ENCODE assay signal across 25 cellular contexts in the genomic region with DNA sequence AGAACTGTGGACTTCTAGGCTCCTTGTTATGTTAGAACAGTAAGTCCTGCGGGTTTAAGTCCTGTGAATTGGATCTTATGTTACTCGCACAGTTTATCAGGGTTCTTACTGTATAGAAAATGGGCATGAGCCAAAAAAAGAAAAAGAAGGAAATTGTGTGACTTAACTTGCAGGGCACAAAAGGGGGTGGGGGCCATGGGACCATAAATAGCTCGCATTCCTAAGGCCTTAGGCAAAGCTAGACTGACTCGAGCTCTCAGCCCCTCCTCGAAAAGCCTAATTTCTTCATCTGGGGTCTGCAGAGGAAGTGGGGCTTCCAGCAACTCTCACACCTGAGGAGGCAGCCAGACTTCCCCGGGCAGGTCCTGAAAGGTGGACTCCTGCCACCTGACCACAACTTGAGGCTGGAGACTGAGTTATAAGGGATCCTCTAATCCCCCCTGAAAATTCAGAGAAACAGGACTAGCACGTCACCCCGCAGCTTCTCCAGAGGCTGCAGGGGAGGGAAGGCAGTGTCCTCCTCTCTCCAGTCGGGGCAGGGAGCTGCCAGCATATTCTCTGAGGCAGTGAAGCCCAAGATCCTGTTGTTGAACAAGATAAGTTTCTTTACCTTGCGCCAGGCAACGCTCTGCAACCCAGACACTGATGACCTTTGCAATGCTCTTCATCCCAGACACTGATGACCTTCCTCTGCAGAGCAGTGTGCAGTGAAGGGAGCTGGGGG.
DNase-seq lines count a peak whose midpoint lies in the region; ATAC-seq, FAIRE-seq and TF ChIP-seq lines count a peak whose summit lies in the region.
"Had no signal": no experiment of that assay in that cellular context is flagged by ENCODE, and none has a peak within 500 bp of the region (broad histone marks: within the 10 kb centered on the region; RNA-seq: fewer than 3 reads in every experiment).

No MANE protein-coding gene starts in this region.

- H2AFZ ChIP-seq in ACC112 (ENCODE audit: low read length, unreplicated experiment) (peak overlapping the region; percentile 46), endothelial cell of umbilical vein (ENCODE audit: low read depth, low read length) (peak overlapping the region; percentile 32)

- BruUV-seq in endothelial cell of umbilical vein (replicated peaks; lab: Mats Ljungman, UMichigan) = no TSS peak

- TF ChIP-seq POLR2A in endothelial cell of umbilical vein (IDR thresholded peaks at IDR 0.05; ENCODE audit: low read depth, low read length) = no peak

- H3K27me3 Mint-ChIP-seq in nephron progenitor cell (ENCODE audit: low read depth, poor library complexity) = no peaks in the 10 kb centered on the region

- TF ChIP-seq CTCF in endothelial cell of umbilical vein (IDR thresholded peaks at IDR 0.05; ENCODE audit: extremely low read depth in 1 of 2, insufficient read depth in 1 of 2, low read depth in 1 of 2, low read length in 2 of 2) (no peak), nephron progenitor cell (IDR thresholded peaks at IDR 0.05) (no peak)

- ATAC-seq in HG03439 (IDR thresholded peaks at IDR 0.05; ENCODE audit: unreplicated experiment) (no peak), GM18519 (IDR thresholded peaks at IDR 0.05; ENCODE audit: low FRiP score, unreplicated experiment) (no peak), left lobe of liver (no peak)
- ATAC-seq: T-helper 17 cell had no signal

- peak overlapping the region; percentile 32 for H3K9ac ChIP-seq in HUES6 (ENCODE audit: low read length)
- peak overlapping the region; percentile 22 for H3K9ac ChIP-seq in endothelial cell of umbilical vein (replicated peaks; ENCODE audit: extremely low read depth, insufficient read depth, low read length)
- H3K9ac ChIP-seq: KMS-11 had no signal

- H3K27ac ChIP-seq in ACC112 (ENCODE audit: low read depth, low read length) (no peak overlapping the region), HUES6 (ENCODE audit: low read depth, low read length) (peak overlapping the region; percentile 35; the same call in 1 of the 2 replicates), endothelial cell of umbilical vein (ENCODE audit: insufficient read depth, low read depth, low read length) (peak overlapping the region; percentile 32)
- H3K27ac ChIP-seq: adrenal gland, breast epithelium, KMS-11, uterus, WERI-Rb-1 had no signal

- no peaks in the 10 kb centered on the region for H3K27me3 ChIP-seq in ACC112 (ENCODE audit: insufficient read depth, low read length)
- H3K27me3 ChIP-seq in HUES6 (ENCODE audit: control insufficient read depth, insufficient read depth, low read length) = no peaks in the 10 kb centered on the region
- no peaks in the 10 kb centered on the region for H3K27me3 ChIP-seq in endothelial cell of umbilical vein (ENCODE audit: control insufficient read depth in 2 of 2, insufficient read depth in 2 of 2, low read length in 2 of 2)
- H3K27me3 ChIP-seq: adrenal gland, breast epithelium, uterus had no signal

- dilution Hi-C loops in endothelial cell of umbilical vein (cut with MboI; ENCODE audit: extremely low pct_ligation_motif_present, low sequenced_read_pairs) = no loop called here

- H3K4me3 ChIP-seq in ACC112 (ENCODE audit: low read depth, low read length) = no peak overlapping the region
- H3K4me3 ChIP-seq in HUES6 (ENCODE audit: low read depth, low read length) = no peak overlapping the region; the same call in 1 of the 2 replicates
- no peak overlapping the region for H3K4me3 ChIP-seq in endothelial cell of umbilical vein (replicated peaks in 1 of 3; ENCODE audit: insufficient read depth in 1 of 3, low read depth in 1 of 3, low read length in 3 of 3)
- H3K4me3 ChIP-seq: adrenal gland, breast epithelium, uterus had no signal

- H3K36me3 ChIP-seq in ACC112 (ENCODE audit: insufficient read depth, low read length) = no peaks in the 10 kb centered on the region
- no peaks in the 10 kb centered on the region for H3K36me3 ChIP-seq in HUES6 (ENCODE audit: control insufficient read depth, insufficient read depth, low read length)
- no peaks in the 10 kb centered on the region for H3K36me3 ChIP-seq in endothelial cell of umbilical vein (ENCODE audit: control insufficient read depth in 2 of 2, extremely low read depth in 1 of 2, insufficient read depth in 2 of 2, low read length in 2 of 2)
- H3K36me3 ChIP-seq: adrenal gland, breast epithelium, uterus, WERI-Rb-1 had no signal

- POLR2A ChIA-PET in endothelial cell of umbilical vein (lab: Charles Lee) = no interaction called here

- peaks cover 2% of the 10 kb centered on the region; the same call in 1 of the 2 replicates for H3K9me3 ChIP-seq in HUES6 (ENCODE audit: control insufficient read depth, insufficient read depth, low read depth, low read length)
- no peaks in the 10 kb centered on the region for H3K9me3 ChIP-seq in endothelial cell of umbilical vein (replicated peaks; ENCODE audit: control insufficient read depth, insufficient read depth, low read length)
- H3K9me3 ChIP-seq: adrenal gland, breast epithelium, uterus had no signal

- intact Hi-C loops in endothelial cell of umbilical vein (cut with micrococcal nuclease) = no loop called here

- FAIRE-seq in endothelial cell of umbilical vein (lab: Jason Lieb, UNC) = no peak
- FAIRE-seq: A204.1, D721Med, frontal cortex had no signal

- no peaks in the 10 kb centered on the region for H4K20me1 ChIP-seq in endothelial cell of umbilical vein (replicated peaks; ENCODE audit: control insufficient read depth, extremely low read depth, insufficient read depth, low read length)

- H3K4me3 Mint-ChIP-seq in nephron progenitor cell = no peak overlapping the region
- H3K4me3 Mint-ChIP-seq: T-helper 17 cell had no signal

- peak overlapping the region; percentile 72 for H3K27ac Mint-ChIP-seq in nephron progenitor cell
- H3K27ac Mint-ChIP-seq: T-helper 17 cell had no signal

- H3K79me2 ChIP-seq in ACC112 (ENCODE audit: control insufficient read depth, insufficient read depth, low read length, unreplicated experiment) (no peaks in the 10 kb centered on the region), endothelial cell of umbilical vein (ENCODE audit: control insufficient read depth, insufficient read depth, low read length) (no peaks in the 10 kb centered on the region)

- DNase-seq in endothelial cell of umbilical vein (ENCODE audit: low read depth, low spot score) (peak; percentile 36), nephron progenitor cell (peak; percentile 22), left lobe of liver (ENCODE audit: low spot score) (no peak)
- no peak for DNase-seq in stimulated activated CD8-positive, alpha-beta memory T cell treated with anti-CD3 and anti-CD28 coated beads, Interleukin-4, amount 100 ng/mL, for 48 hours
- DNase-seq: activated CD4-positive, alpha-beta T cell treated with anti-CD3 and anti-CD28 coated beads, Interleukin-2, amount 50 U/mL, for 4 hours; activated gamma-delta T cell treated with Interleukin-2 at 50 U/mL for 16 hours; adrenal gland; cortex of kidney; hypothalamus; kidney glomerular epithelial cell; NCI-H1694 treated with DMSO at 0.1 percent for 48 hours; retina; SHP77; T-helper 17 cell; uterus; WERI-Rb-1 had no signal

- no peaks in the 10 kb centered on the region for H3K9me1 ChIP-seq in endothelial cell of umbilical vein (replicated peaks; ENCODE audit: control insufficient read depth, extremely low read depth, insufficient read depth, low read length)

- H3K4me1 Mint-ChIP-seq in nephron progenitor cell = peaks cover 37% of the 10 kb centered on the region
- H3K4me1 Mint-ChIP-seq: T-helper 17 cell had no signal

- no peak overlapping the region for H3K4me2 ChIP-seq in endothelial cell of umbilical vein (ENCODE audit: insufficient read depth, low read length)
- H3K4me2 ChIP-seq: KMS-11 had no signal

- CTCF ChIA-PET in endothelial cell of umbilical vein (lab: Charles Lee) = interaction anchor here (1.0 to 2.6 kb wide), 2 partner anchors 22 to 54 kb away, joined by 3 to 9 read pairs; no protein-coding TSS in a partner anchor

- peaks cover 6% of the 10 kb centered on the region for H3K9me3 Mint-ChIP-seq in nephron progenitor cell

- H3K4me1 ChIP-seq in ACC112 (ENCODE audit: control insufficient read depth, insufficient read depth, low read length, unreplicated experiment) (peaks cover 16% of the 10 kb centered on the region), HUES6 (ENCODE audit: control insufficient read depth, insufficient read depth, low read length) (peaks cover 31% of the 10 kb centered on the region), endothelial cell of umbilical vein (ENCODE audit: control insufficient read depth, extremely low read depth, insufficient read depth, low read length) (peaks cover 11% of the 10 kb centered on the region)
- H3K4me1 ChIP-seq: adrenal gland, breast epithelium, uterus had no signal

- H3K36me3 Mint-ChIP-seq in nephron progenitor cell (ENCODE audit: low read depth) = peaks cover 5% of the 10 kb centered on the region

TF ChIP-seq in endothelial cell of umbilical vein, 7 proteins besides CTCF, POLR2A, EP300 and RAD21:
- TF ChIP-seq JUN (IDR thresholded peaks at IDR 0.05; ENCODE audit: borderline replicate concordance, insufficient read depth, insufficient read length, low read depth) (no peak), FOS (IDR thresholded peaks at IDR 0.05; ENCODE audit: borderline replicate concordance, insufficient read depth, low read length) (no peak), EZH2 (IDR thresholded peaks at IDR 0.05; ENCODE audit: borderline replicate concordance, low read depth, low read length, severe bottlenecking) (no peak), MYC (IDR thresholded peaks at IDR 0.05; ENCODE audit: low read depth, low read length) (no peak), GATA2 (IDR thresholded peaks at IDR 0.05; ENCODE audit: insufficient read depth, insufficient read length, low read depth, low read length) (no peak), POLR2AphosphoS5 (IDR thresholded peaks at IDR 0.05; ENCODE audit: insufficient read depth, low read depth, low read length) (no peak)
- TF ChIP-seq, protein P1, sequence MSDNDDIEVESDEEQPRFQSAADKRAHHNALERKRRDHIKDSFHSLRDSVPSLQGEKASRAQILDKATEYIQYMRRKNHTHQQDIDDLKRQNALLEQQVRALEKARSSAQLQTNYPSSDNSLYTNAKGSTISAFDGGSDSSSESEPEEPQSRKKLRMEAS (IDR thresholded peaks at IDR 0.05; ENCODE audit: insufficient read depth, insufficient read length) = no peak
TF ChIP-seq in endothelial cell of umbilical vein: peak in this region for 0.

Comparison
In these comparisons a context has a peak if more than half of its experiments do, and no peak if none do; other contexts are left out.
1. DNase-seq: peak in endothelial cell of umbilical vein (single experiment) and nephron progenitor cell (single experiment); none in stimulated activated CD8-positive, alpha-beta memory T cell treated with anti-CD3 and anti-CD28 coated beads, Interleukin-4, amount 100 ng/mL, for 48 hours (single experiment) and left lobe of liver (single experiment).